In the genomic region with DNA sequence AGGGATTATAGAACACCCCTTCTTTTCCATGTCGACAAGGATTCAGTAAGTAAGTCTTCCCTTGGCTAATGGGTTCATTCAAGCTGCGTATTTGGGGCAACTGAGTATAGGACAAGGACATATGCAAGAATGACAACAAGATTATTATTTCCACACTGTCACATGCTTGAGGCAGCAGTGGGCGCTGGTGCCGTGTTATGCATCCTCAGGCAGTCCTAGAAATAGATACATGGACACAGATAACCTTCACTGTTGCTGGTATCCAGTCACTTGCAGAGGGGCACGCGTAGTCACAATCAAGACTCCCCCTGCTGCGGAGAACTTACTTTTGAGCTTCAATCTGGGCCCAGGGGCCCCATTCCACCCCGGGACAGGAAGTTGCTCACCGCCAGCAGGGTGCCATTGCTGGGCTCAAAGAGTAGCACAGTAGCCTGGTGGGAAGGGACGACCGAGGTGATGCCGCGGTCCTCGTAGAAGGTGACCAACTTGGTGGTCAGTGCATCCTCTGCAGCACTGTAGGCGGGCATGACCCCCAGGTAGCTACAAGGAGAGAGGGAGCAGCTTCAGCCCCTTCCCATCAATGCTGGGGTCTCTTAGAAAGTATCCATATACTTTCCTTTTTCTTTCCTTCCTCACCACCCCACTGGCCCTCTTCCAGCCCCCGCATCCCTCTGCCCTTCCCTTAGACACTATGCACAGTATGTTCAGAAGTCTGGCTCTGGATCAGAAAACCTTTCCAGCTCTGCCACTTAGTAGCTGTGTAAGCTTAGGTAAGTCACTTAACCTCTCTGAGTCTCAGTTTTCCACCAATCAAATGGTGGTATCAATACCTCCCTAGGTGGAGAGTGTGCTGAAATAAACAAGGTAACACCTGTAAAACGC, we compare ENCODE assay signal across 11 cellular contexts. TPM values are rescaled to one million over a fixed set of nuclear protein-coding genes. Genes with fewer than 3 reads are reported as not detected.
A peak's percentile ranks its signal among the peaks of the same experiment; 100 is the strongest.
DNase-seq lines count a peak whose midpoint lies in the region; ATAC-seq and TF ChIP-seq lines count a peak whose summit lies in the region.
"Had no signal": no experiment of that assay in that cellular context is flagged by ENCODE, and none has a peak within 500 bp of the region (broad histone marks: within the 10 kb centered on the region; RNA-seq: fewer than 3 reads in every experiment).

No MANE protein-coding gene starts in this region.

- TF ChIP-seq CTCF in chondrocyte (IDR thresholded peaks at IDR 0.05) (no peak), liver (IDR thresholded peaks at IDR 0.05; ENCODE audit: low read depth, low read length, missing input control) (no peak), type B pancreatic cell (conservative IDR thresholded peaks at IDR 0.05) (no peak)

- peak; percentile 44 for DNase-seq in NCI-H2171 (lab: John Stamatoyannopoulos, UW)
- no peak for DNase-seq in NCI-H2171 treated with DMSO at 0.1 percent for 48 hours (lab: John Stamatoyannopoulos, UW)
- DNase-seq in chondrocyte (ENCODE audit: low spot score): no peak
- DNase-seq in type B pancreatic cell (ENCODE audit: extremely low spot score, unreplicated experiment): no peak
- DNase-seq in inferior parietal cortex (ENCODE audit: extremely low spot score): no peak
- DNase-seq in hypothalamus (lab: John Stamatoyannopoulos, UW): no peak
- DNase-seq: IMR-90 had no signal

- H3K27ac Mint-ChIP-seq in chondrocyte (ENCODE audit: unreplicated experiment) (no peak overlapping the region), type B pancreatic cell (no peak overlapping the region)
- H3K27ac Mint-ChIP-seq: effector memory CD8-positive, alpha-beta T cell had no signal

- no peaks in the 10 kb centered on the region for H3K9me3 Mint-ChIP-seq in chondrocyte (ENCODE audit: low read depth)
- H3K9me3 Mint-ChIP-seq in type B pancreatic cell: no peaks in the 10 kb centered on the region
- H3K9me3 Mint-ChIP-seq: effector memory CD8-positive, alpha-beta T cell had no signal

- H3K4me1 ChIP-seq in liver (ENCODE audit: control insufficient read depth in 4 of 4, insufficient read depth in 4 of 4, low read length in 3 of 4): peaks cover 0 to 24% (median 14%) of the 10 kb centered on the region in 4 donors

- peak overlapping the region in 1 of 2 donors; percentile 51 for H3K27ac ChIP-seq in liver (ENCODE audit: low read depth in 1 of 2, low read length in 2 of 2)
- H3K27ac ChIP-seq: neutrophil had no signal

- peak overlapping the region; percentile 64 for H3K4me3 Mint-ChIP-seq in chondrocyte (ENCODE audit: unreplicated experiment)
- peak overlapping the region; percentile 86 for H3K4me3 Mint-ChIP-seq in type B pancreatic cell

- no peaks in the 10 kb centered on the region for H3K9me3 ChIP-seq in liver (ENCODE audit: control insufficient read depth in 4 of 4, low read length in 3 of 4)
- H3K9me3 ChIP-seq: neutrophil had no signal

- no peaks in the 10 kb centered on the region for H3K27me3 ChIP-seq in liver (ENCODE audit: control insufficient read depth in 4 of 4, insufficient read depth in 4 of 4, low read length in 3 of 4)

- no peak for ATAC-seq in HG02870 (IDR thresholded peaks at IDR 0.05; ENCODE audit: unreplicated experiment)

- no peak overlapping the region for H3K9ac ChIP-seq in liver (ENCODE audit: low read depth in 1 of 2, low read length in 2 of 2)

- 81% methylated on average over 17 of the region's 17 CpGs for WGBS in liver

- no peak for TF ChIP-seq RAD21 in liver (IDR thresholded peaks at IDR 0.05)

- peak overlapping the region; percentile 59 to 79 (median 61) for H3K4me3 ChIP-seq in liver (ENCODE audit: low read depth in 1 of 3, low read length in 3 of 3)

- H3K27me3 Mint-ChIP-seq in chondrocyte (ENCODE audit: low read depth): peaks cover 68% of the 10 kb centered on the region
- H3K27me3 Mint-ChIP-seq in type B pancreatic cell: peaks cover 83% of the 10 kb centered on the region

- no peaks in the 10 kb centered on the region for H3K36me3 Mint-ChIP-seq in chondrocyte (ENCODE audit: low read depth)
- H3K36me3 Mint-ChIP-seq in type B pancreatic cell: no peaks in the 10 kb centered on the region

- peaks cover 7% of the 10 kb centered on the region for H3K4me1 Mint-ChIP-seq in chondrocyte (ENCODE audit: low read depth)
- peaks cover 9% of the 10 kb centered on the region for H3K4me1 Mint-ChIP-seq in type B pancreatic cell (ENCODE audit: unreplicated experiment)

- H3K36me3 ChIP-seq in liver (ENCODE audit: control insufficient read depth in 4 of 4, insufficient read depth in 3 of 4, low read depth in 1 of 4, low read length in 3 of 4): no peaks in the 10 kb centered on the region
- H3K36me3 ChIP-seq: neutrophil had no signal

TF ChIP-seq in liver, 16 proteins besides CTCF, POLR2A, EP300 and RAD21:
- TF ChIP-seq EGR1 (IDR thresholded peaks at IDR 0.05; ENCODE audit: low read depth in 2 of 2) (no peak), YY1 (IDR thresholded peaks at IDR 0.05) (no peak)
TF ChIP-seq in liver: peak in this region for 0.

RNA-seq across cellular contexts. Expression of a gene that starts 0.8 kb away (rescaled TPM):
- not detected in 3 replicates for total RNA-seq in chondrocyte
- total RNA-seq in liver: 1 to 10 TPM; 7.2 to 7.8 TPM
- 1 to 10 TPM; 2.3 to 6.8 TPM for polyA plus RNA-seq in liver
- 3.7 and 9.4 TPM in 2 replicates for total RNA-seq in type B pancreatic cell (ENCODE audit: low replicate concordance)
- total RNA-seq: IMR-90 had no signal
- polyA plus RNA-seq: IMR-90 had no signal

RNA-seq across cellular contexts. Expression of a gene that starts 43.8 kb away (rescaled TPM):
- not detected in 3 replicates for total RNA-seq in chondrocyte
- 10 to 100 TPM in 1 of 2 donors, 1 to 10 TPM in 1; 9.2 to 13.6 TPM for total RNA-seq in liver
- 1 to 10 TPM; 5.7 to 8.3 TPM for polyA plus RNA-seq in liver
- 5.2 and 8.9 TPM in 2 replicates for total RNA-seq in type B pancreatic cell (ENCODE audit: low replicate concordance)
- total RNA-seq: IMR-90 had no signal
- polyA plus RNA-seq: IMR-90 had no signal
